In the genomic region with DNA sequence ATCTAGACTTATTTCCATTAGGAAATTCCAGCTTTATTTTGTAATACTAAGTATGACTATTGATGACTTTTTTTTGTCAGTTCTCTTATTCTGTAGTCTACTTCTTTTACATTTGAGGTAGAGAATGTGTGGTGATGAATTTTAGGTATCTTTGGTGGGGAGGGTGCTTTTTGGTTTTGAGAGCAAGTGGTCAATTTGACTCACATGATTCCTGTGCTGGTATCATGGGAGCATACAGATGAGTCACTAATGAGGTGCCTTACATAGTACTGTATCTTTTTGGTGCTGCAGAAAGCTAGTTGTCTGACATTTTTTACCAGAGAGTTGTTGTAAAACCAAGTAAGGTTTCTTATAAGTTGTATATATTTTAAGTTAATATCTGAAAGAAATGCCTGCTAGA, we compare ENCODE assay signal across 9 cellular contexts. TPM values are rescaled to one million over a fixed set of nuclear protein-coding genes. Genes with fewer than 3 reads are reported as not detected.
A peak's percentile ranks its signal among the peaks of the same experiment; 100 is the strongest.
DNase-seq lines count a peak whose midpoint lies in the region; ATAC-seq and TF ChIP-seq lines count a peak whose summit lies in the region.
"Had no signal": no experiment of that assay in that cellular context is flagged by ENCODE, and none has a peak within 500 bp of the region (broad histone marks: within the 10 kb centered on the region; RNA-seq: fewer than 3 reads in every experiment).

No MANE protein-coding gene starts in this region.

- peak overlapping the region in 7 of 10 donors; percentile 1 to 24 (median 3) for H3K4me3 Mint-ChIP-seq in naive thymus-derived CD8-positive, alpha-beta T cell

- POLR2A ChIA-PET in RWPE1 (lab: Yijun Ruan, JAX; ENCODE audit: low non-redundant PET): no interaction called here
- POLR2A ChIA-PET in naive thymus-derived CD8-positive, alpha-beta T cell (lab: Charles Lee): interaction anchor here (0.6 kb wide), 1 partner anchor 320 kb away, joined by 4 read pairs; no protein-coding TSS in a partner anchor

- peak; percentile 95 for ATAC-seq in GM18511 (IDR thresholded peaks at IDR 0.05; ENCODE audit: unreplicated experiment)
- ATAC-seq in naive thymus-derived CD8-positive, alpha-beta T cell: no peak
- ATAC-seq: Panc1 had no signal

- no peak overlapping the region for H3K27ac ChIP-seq in RWPE1

- TF ChIP-seq CTCF in HFF-Myc (IDR thresholded peaks at IDR 0.05; ENCODE audit: low read depth, low read length, missing control alignments): no peak
- no peak for TF ChIP-seq CTCF in RWPE1 (conservative IDR thresholded peaks at IDR 0.05; ENCODE audit: low read depth)

- H3K27ac Mint-ChIP-seq in naive thymus-derived CD8-positive, alpha-beta T cell: peak overlapping the region in 5 of 10 donors; percentile 1 to 64 (median 27)

- peaks cover 0 to 4% (median 0%) of the 10 kb centered on the region in 9 donors for H3K9me3 Mint-ChIP-seq in naive thymus-derived CD8-positive, alpha-beta T cell

- H3K4me3 ChIP-seq in HFF-Myc (replicated peaks; ENCODE audit: low read depth, low read length): no peak overlapping the region

- DNase-seq in HFF-Myc (ENCODE audit: extremely low read depth, low read depth): peak; percentile 9
- DNase-seq in RWPE1 (ENCODE audit: low spot score): peak; percentile 50
- DNase-seq in naive thymus-derived CD8-positive, alpha-beta T cell: peak in 1 of 10 donors; percentile 2
- no peak for DNase-seq in NCI-H2107 (lab: John Stamatoyannopoulos, UW)
- DNase-seq in cerebellar cortex (ENCODE audit: low spot score): no peak
- no peak for DNase-seq in ecto neural progenitor cell (ENCODE audit: low spot score)
- no peak for DNase-seq in NCI-H2081 treated with DMSO at 0.1 percent for 48 hours (lab: John Stamatoyannopoulos, UW)

- CTCF ChIA-PET in RWPE1 (lab: Yijun Ruan, JAX): interaction anchor here (0.5 to 1.0 kb wide), 3 partner anchors 8 to 122 kb away, joined by 3 to 4 read pairs (median 3); no protein-coding TSS in a partner anchor

- H3K27me3 Mint-ChIP-seq in naive thymus-derived CD8-positive, alpha-beta T cell: no peaks in the 10 kb centered on the region

- H3K4me1 Mint-ChIP-seq in naive thymus-derived CD8-positive, alpha-beta T cell: peaks cover 19 to 70% (median 55%) of the 10 kb centered on the region in 4 donors

- H3K36me3 Mint-ChIP-seq in naive thymus-derived CD8-positive, alpha-beta T cell: peaks cover 0 to 22% (median 0%) of the 10 kb centered on the region in 3 donors

RNA-seq across cellular contexts. Expression of a gene that starts 35.3 kb away (rescaled TPM):
- total RNA-seq in naive thymus-derived CD8-positive, alpha-beta T cell: 100 to 1,000 TPM; 127 to 135 TPM
- polyA plus RNA-seq in naive thymus-derived CD8-positive, alpha-beta T cell: 10 to 100 TPM; 50.3 to 53.8 (median 50.9) TPM

Comparison
In these comparisons a context has a peak if more than half of its experiments do, and no peak if none do; other contexts are left out.
1. DNase-seq: peak in HFF-Myc (single experiment) and RWPE1 (single experiment); none in NCI-H2107 (single experiment), cerebellar cortex (single experiment), ecto neural progenitor cell (single experiment) and NCI-H2081 treated with DMSO at 0.1 percent for 48 hours (single experiment).